Comparison of ENCODE assay signal across 8 cellular contexts in the genomic region with DNA sequence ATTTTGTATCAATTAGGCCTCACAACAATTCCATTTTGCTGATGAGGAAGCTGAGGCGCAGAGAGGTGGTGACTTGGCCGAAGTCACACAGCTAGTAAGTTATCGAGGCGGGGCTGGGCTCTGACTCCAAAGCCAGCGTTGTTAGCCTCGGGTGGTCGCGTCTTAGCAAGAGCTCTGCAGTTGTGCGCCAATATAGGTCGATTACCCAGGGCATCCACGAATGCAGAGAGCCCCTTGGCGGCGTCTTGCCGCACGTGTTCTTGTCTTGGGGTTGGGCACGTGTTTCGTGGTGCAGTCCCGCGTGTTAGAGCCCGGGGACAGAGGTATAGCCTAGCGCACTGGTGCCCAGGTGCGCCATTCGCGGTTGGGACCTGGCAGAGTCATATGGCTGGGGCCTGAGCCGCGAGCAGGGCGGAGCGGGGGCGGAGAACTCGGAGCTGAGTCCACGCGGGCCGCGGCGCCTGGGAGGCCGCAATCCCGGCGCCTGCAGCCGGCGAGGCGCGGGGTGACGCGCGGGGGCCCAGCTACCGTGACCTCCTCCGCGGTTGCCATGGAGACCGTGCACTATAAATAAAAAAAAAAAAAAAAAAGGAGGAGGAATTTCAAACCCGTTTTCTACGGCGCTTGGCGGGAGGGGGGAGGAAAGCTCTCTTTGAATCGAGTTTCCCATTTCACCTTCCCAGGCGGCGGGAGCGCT.
A peak's percentile ranks its signal among the peaks of the same experiment; 100 is the strongest.
DNase-seq lines count a peak whose midpoint lies in the region; ATAC-seq, FAIRE-seq and TF ChIP-seq lines count a peak whose summit lies in the region.

No MANE protein-coding gene starts in this region.

- no peaks in the 10 kb centered on the region for H3K36me3 Mint-ChIP-seq in activated naive CD4-positive, alpha-beta T cell treated with anti-CD3 and anti-CD28 coated beads, Interleukin-2, amount 50 U/mL, for 24 hours

- peak; percentile 47 for ATAC-seq in Right ventricle myocardium superior (ENCODE audit: poor library complexity)
- ATAC-seq in GM21825 (IDR thresholded peaks at IDR 0.05; ENCODE audit: unreplicated experiment) = no peak
- ATAC-seq in GM21786 (IDR thresholded peaks at IDR 0.05; ENCODE audit: unreplicated experiment) = no peak

- peaks cover 35% of the 10 kb centered on the region for H3K4me1 Mint-ChIP-seq in activated naive CD4-positive, alpha-beta T cell treated with anti-CD3 and anti-CD28 coated beads, Interleukin-2, amount 50 U/mL, for 24 hours

- FAIRE-seq in H54 (lab: Jason Lieb, UNC) = no peak

- DNase-seq in Ammon's horn (ENCODE audit: low spot score) (peak; percentile 62), H54 (ENCODE audit: insufficient read length, low spot score) (peak; percentile 65), RKO (ENCODE audit: low spot score) (peak; percentile 42), Right ventricle myocardium superior (peak; percentile 68), posterior cingulate gyrus (peak in 7 of 10 donors; percentile 32 to 92 (median 65))

- peaks cover 1% of the 10 kb centered on the region for H3K27me3 Mint-ChIP-seq in activated naive CD4-positive, alpha-beta T cell treated with anti-CD3 and anti-CD28 coated beads, Interleukin-2, amount 50 U/mL, for 24 hours

- H3K4me3 Mint-ChIP-seq in activated naive CD4-positive, alpha-beta T cell treated with anti-CD3 and anti-CD28 coated beads, Interleukin-2, amount 50 U/mL, for 24 hours = peak overlapping the region; percentile 84

- TF ChIP-seq POLR2A in H54 (IDR thresholded peaks at IDR 0.05; ENCODE audit: low read depth, low read length) = no peak

- intact Hi-C loops in Right ventricle myocardium superior (cut with DNase I) = no loop called here
- intact Hi-C loops in posterior cingulate gyrus (cut with DNase I) = loop anchor here (5.0 kb wide), 1 partner anchor 37 kb away; no protein-coding TSS in a partner anchor

- no peaks in the 10 kb centered on the region for H3K9me3 Mint-ChIP-seq in activated naive CD4-positive, alpha-beta T cell treated with anti-CD3 and anti-CD28 coated beads, Interleukin-2, amount 50 U/mL, for 24 hours

- no peak overlapping the region for H3K27ac Mint-ChIP-seq in activated naive CD4-positive, alpha-beta T cell treated with anti-CD3 and anti-CD28 coated beads, Interleukin-2, amount 50 U/mL, for 24 hours
